ENCODE assay signal across 19 cellular contexts in the genomic region with DNA sequence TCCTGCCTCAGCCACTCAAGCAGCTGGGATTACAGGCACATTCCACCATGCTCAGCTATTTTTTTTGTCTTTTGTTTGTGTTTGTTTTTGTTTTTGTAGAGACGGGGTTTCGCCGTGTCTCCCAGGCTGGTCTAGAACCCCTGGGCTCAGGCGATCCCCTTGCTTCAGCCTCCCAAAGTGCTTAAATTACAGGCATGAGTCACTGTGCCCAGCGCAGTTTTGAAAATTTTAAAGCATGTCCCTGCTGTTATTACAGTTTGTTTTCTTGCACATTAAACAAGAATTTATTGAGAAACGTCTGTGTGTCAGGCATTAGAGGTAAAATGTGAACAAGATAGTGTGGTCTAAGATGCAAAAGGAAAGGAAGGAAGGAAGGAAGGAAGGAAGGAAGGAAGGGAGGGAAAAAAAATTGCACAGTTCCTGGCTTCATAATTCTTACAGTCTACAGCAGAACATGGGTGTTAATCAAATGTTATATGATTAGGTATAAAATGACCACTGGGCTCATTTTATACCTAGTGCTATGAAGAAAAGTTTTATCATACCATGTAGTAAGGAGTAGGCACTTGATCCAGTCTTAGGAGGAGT.
DNase-seq lines count a peak whose midpoint lies in the region; ATAC-seq and TF ChIP-seq lines count a peak whose summit lies in the region.
"Had no signal": no experiment of that assay in that cellular context is flagged by ENCODE, and none has a peak within 500 bp of the region (broad histone marks: within the 10 kb centered on the region; RNA-seq: fewer than 3 reads in every experiment).

No MANE protein-coding gene starts in this region.

- H3K9me3 ChIP-seq in cardiac muscle cell (ENCODE audit: low read depth): no peaks in the 10 kb centered on the region
- H3K9me3 ChIP-seq in left ventricle myocardium inferior (replicated peaks): no peaks in the 10 kb centered on the region
- H3K9me3 ChIP-seq in CD4-positive, alpha-beta memory T cell (ENCODE audit: control insufficient read depth in 1 of 2, low read length in 2 of 2): no peaks in the 10 kb centered on the region
- H3K9me3 ChIP-seq: A549 had no signal

- no peaks in the 10 kb centered on the region for H3K36me3 Mint-ChIP-seq in activated T-cell treated with anti-CD3 and anti-CD28 coated beads, Interleukin-2, amount 50 U/mL, for 72 hours (ENCODE audit: insufficient read depth in 2 of 2)
- H3K36me3 Mint-ChIP-seq in CD4-positive, alpha-beta memory T cell: no peaks in the 10 kb centered on the region

- peaks cover 6% of the 10 kb centered on the region for H3K27me3 Mint-ChIP-seq in activated T-cell treated with anti-CD3 and anti-CD28 coated beads, Interleukin-2, amount 50 U/mL, for 72 hours (ENCODE audit: low read depth)
- H3K27me3 Mint-ChIP-seq in CD4-positive, alpha-beta memory T cell: no peaks in the 10 kb centered on the region
- H3K27me3 Mint-ChIP-seq: activated CD8-positive, alpha-beta T cell treated with anti-CD3 and anti-CD28 coated beads for 36 hours had no signal

- intact Hi-C loops in left ventricle myocardium inferior (cut with micrococcal nuclease): no loop called here
- intact Hi-C loops in CD4-positive, alpha-beta memory T cell (cut with micrococcal nuclease): no loop called here

- CTCF ChIA-PET in CD4-positive, alpha-beta memory T cell (lab: Charles Lee; ENCODE audit: partially characterized antibody): interaction anchor here (1.2 kb wide), 1 partner anchor 12 kb away, joined by 3 read pairs; no protein-coding TSS in a partner anchor

- no peaks in the 10 kb centered on the region for H3K36me3 ChIP-seq in cardiac muscle cell
- no peaks in the 10 kb centered on the region for H3K36me3 ChIP-seq in left ventricle myocardium inferior
- no peaks in the 10 kb centered on the region for H3K36me3 ChIP-seq in CD4-positive, alpha-beta memory T cell (ENCODE audit: insufficient read depth, low read length)

- peaks cover 0 to 2% of the 10 kb centered on the region in 2 donors for H3K9me3 Mint-ChIP-seq in activated T-cell treated with anti-CD3 and anti-CD28 coated beads, Interleukin-2, amount 50 U/mL, for 72 hours
- peaks cover 0 to 2% (median 0%) of the 10 kb centered on the region in 8 donors for H3K9me3 Mint-ChIP-seq in CD4-positive, alpha-beta memory T cell
- H3K9me3 Mint-ChIP-seq: activated CD8-positive, alpha-beta T cell treated with anti-CD3 and anti-CD28 coated beads for 36 hours had no signal

- peak overlapping the region; percentile 80 for H3K27ac ChIP-seq in cardiac muscle cell
- H3K27ac ChIP-seq in left ventricle myocardium inferior (replicated peaks): no peak overlapping the region
- no peak overlapping the region for H3K27ac ChIP-seq in CD4-positive, alpha-beta memory T cell (ENCODE audit: low read depth, low read length)
- H3K27ac ChIP-seq: A549 had no signal

- no peaks in the 10 kb centered on the region for H3K27me3 ChIP-seq in cardiac muscle cell
- H3K27me3 ChIP-seq in left ventricle myocardium inferior (ENCODE audit: low read depth): no peaks in the 10 kb centered on the region
- H3K27me3 ChIP-seq in CD4-positive, alpha-beta memory T cell (ENCODE audit: insufficient read depth, low read length): no peaks in the 10 kb centered on the region

- H3K27ac Mint-ChIP-seq in activated T-cell treated with anti-CD3 and anti-CD28 coated beads, Interleukin-2, amount 50 U/mL, for 72 hours: no peak overlapping the region
- peak overlapping the region in 2 of 7 donors; percentile 26 to 74 for H3K27ac Mint-ChIP-seq in CD4-positive, alpha-beta memory T cell
- H3K27ac Mint-ChIP-seq: activated CD8-positive, alpha-beta T cell treated with anti-CD3 and anti-CD28 coated beads for 36 hours had no signal

- POLR2A ChIA-PET in CD4-positive, alpha-beta memory T cell (lab: Charles Lee; ENCODE audit: partially characterized antibody): no interaction called here

- DNase-seq in cardiac muscle cell (ENCODE audit: low read depth in 1 of 2, low spot score in 1 of 2): no peak
- DNase-seq in left ventricle myocardium inferior: no peak
- peak; percentile 91 for DNase-seq in brain pericyte (ENCODE audit: low read depth, low spot score)
- DNase-seq in iris pigment epithelial cell (ENCODE audit: low read depth): peak; percentile 76
- DNase-seq in activated T-cell treated with anti-CD3 and anti-CD28 coated beads, Interleukin-2, amount 50 U/mL, for 72 hours: no peak
- DNase-seq in NCI-H128 (lab: John Stamatoyannopoulos, UW; ENCODE audit: unreplicated experiment): no peak
- no peak for DNase-seq in CD4-positive, alpha-beta memory T cell
- DNase-seq: activated CD8-positive, alpha-beta T cell treated with anti-CD3 and anti-CD28 coated beads for 36 hours; C1 segment of cervical spinal cord; cerebellar nuclear complex; effector CD8-positive, alpha-beta T cell; immature natural killer cell; MV-4-11; NCI-H187; NCI-H69; retina; SHP77 had no signal

- TF ChIP-seq CTCF in cardiac muscle cell (IDR thresholded peaks at IDR 0.05; ENCODE audit: low read depth, low read length): no peak
- no peak for TF ChIP-seq CTCF in left ventricle myocardium inferior (IDR thresholded peaks at IDR 0.05; ENCODE audit: borderline replicate concordance)

- no peak for ATAC-seq in HG03095 (IDR thresholded peaks at IDR 0.05; ENCODE audit: unreplicated experiment)
- ATAC-seq in activated T-cell treated with anti-CD3 and anti-CD28 coated beads, Interleukin-2, amount 50 U/mL, for 72 hours (replicated peaks in 1 of 2): no peak
- ATAC-seq: A549; activated CD8-positive, alpha-beta T cell treated with anti-CD3 and anti-CD28 coated beads for 36 hours had no signal

- no peak overlapping the region for H3K4me3 Mint-ChIP-seq in activated T-cell treated with anti-CD3 and anti-CD28 coated beads, Interleukin-2, amount 50 U/mL, for 72 hours
- no peak overlapping the region for H3K4me3 Mint-ChIP-seq in CD4-positive, alpha-beta memory T cell
- H3K4me3 Mint-ChIP-seq: activated CD8-positive, alpha-beta T cell treated with anti-CD3 and anti-CD28 coated beads for 36 hours; immature natural killer cell had no signal

- peaks cover 44% of the 10 kb centered on the region for H3K4me1 ChIP-seq in cardiac muscle cell (ENCODE audit: low read depth)
- H3K4me1 ChIP-seq in left ventricle myocardium inferior: peaks cover 45% of the 10 kb centered on the region
- H3K4me1 ChIP-seq in CD4-positive, alpha-beta memory T cell (ENCODE audit: insufficient read depth, low read length): peaks cover 2% of the 10 kb centered on the region
- H3K4me1 ChIP-seq: A549 had no signal

- peaks cover 25% of the 10 kb centered on the region for H3K4me1 Mint-ChIP-seq in activated T-cell treated with anti-CD3 and anti-CD28 coated beads, Interleukin-2, amount 50 U/mL, for 72 hours (ENCODE audit: low read depth)
- H3K4me1 Mint-ChIP-seq in CD4-positive, alpha-beta memory T cell: peaks cover 3 to 13% (median 6%) of the 10 kb centered on the region in 4 donors

- H3K4me3 ChIP-seq in cardiac muscle cell (no peak overlapping the region), left ventricle myocardium inferior (no peak overlapping the region)
- H3K4me3 ChIP-seq in CD4-positive, alpha-beta memory T cell (ENCODE audit: low read length in 2 of 2): no peak overlapping the region
- H3K4me3 ChIP-seq: A549 had no signal

Comparison
In these comparisons a context has a peak if more than half of its experiments do, and no peak if none do; other contexts are left out.
1. DNase-seq: peak in brain pericyte (single experiment) and iris pigment epithelial cell (single experiment); none in cardiac muscle cell (0 of 2), left ventricle myocardium inferior (single experiment), activated T-cell treated with anti-CD3 and anti-CD28 coated beads, Interleukin-2, amount 50 U/mL, for 72 hours (0 of 2), NCI-H128 (single experiment) and CD4-positive, alpha-beta memory T cell (0 of 5).